In genomic region chr7:79403879-79404278, GRCh38 we compare ENCODE assay signal across 2 cellular contexts.
TF ChIP-seq lines count a peak whose summit lies in the region.

No MANE protein-coding gene starts in this region.

TF ChIP-seq in liver, 16 proteins besides CTCF, POLR2A, EP300 and RAD21 (continued from another document):
- TF ChIP-seq REST (IDR thresholded peaks at IDR 0.05) (no peak), YY1 (IDR thresholded peaks at IDR 0.05) (no peak)
TF ChIP-seq in liver: peak in this region for 0.

TF ChIP-seq in HepG2, 621 proteins besides CTCF, POLR2A, EP300 and RAD21 (continued from another document):
- TF ChIP-seq PRDM15 (CRISPR knock-in tag; IDR thresholded peaks at IDR 0.05), result no peak
- no peak for TF ChIP-seq YEATS4 (CRISPR knock-in tag; IDR thresholded peaks at IDR 0.05; ENCODE audit: borderline replicate concordance)
- TF ChIP-seq ZNF468 (CRISPR knock-in tag; IDR thresholded peaks at IDR 0.05), result no peak
- no peak for TF ChIP-seq REL (CRISPR knock-in tag; conservative IDR thresholded peaks at IDR 0.05)
- no peak for TF ChIP-seq ZNF296 (CRISPR knock-in tag; conservative IDR thresholded peaks at IDR 0.05)
- no peak for TF ChIP-seq GLMP (CRISPR knock-in tag; IDR thresholded peaks at IDR 0.05; ENCODE audit: borderline replicate concordance)
- TF ChIP-seq NR2F6 (IDR thresholded peaks at IDR 0.05), result no peak
- no peak for TF ChIP-seq NR2F6 (CRISPR knock-in tag; IDR thresholded peaks at IDR 0.05)
- no peak for TF ChIP-seq EZH2 (conservative IDR thresholded peaks at IDR 0.05; ENCODE audit: low read depth, low read length)
- no peak for TF ChIP-seq ZC3H13 (CRISPR knock-in tag; IDR thresholded peaks at IDR 0.05)
- no peak for TF ChIP-seq PATZ1 (CRISPR knock-in tag; IDR thresholded peaks at IDR 0.05)
TF ChIP-seq in HepG2: peak in this region for 0.
